In the genomic region with DNA sequence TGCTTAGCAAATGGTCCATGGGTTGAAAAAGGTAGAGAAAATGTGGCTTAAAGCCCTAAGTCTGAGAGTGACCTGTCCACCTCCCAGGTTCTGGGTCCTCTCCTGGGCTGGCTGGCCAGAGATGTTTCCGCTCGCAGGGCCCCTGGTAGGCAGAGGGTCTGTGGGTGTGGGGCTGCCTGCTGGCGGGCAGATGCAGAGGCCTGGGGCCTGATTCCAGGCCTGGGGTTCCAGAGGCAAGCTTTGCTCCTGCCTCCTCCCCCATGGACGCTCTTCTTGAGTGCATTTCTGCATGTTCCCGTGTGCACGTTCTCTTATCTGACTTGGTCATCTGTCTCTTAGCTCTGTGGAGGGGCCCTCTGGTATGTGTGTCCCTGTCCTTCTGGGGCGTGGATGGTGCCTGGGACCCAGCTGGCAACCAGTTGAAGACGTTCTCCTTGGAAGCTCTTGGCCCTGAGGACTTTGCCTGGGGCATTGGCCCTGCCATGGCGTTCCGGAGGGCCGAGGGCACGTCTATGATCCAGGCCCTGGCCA, we compare ENCODE assay signal across 18 cellular contexts. TPM values are rescaled to one million over a fixed set of nuclear protein-coding genes. Genes with fewer than 3 reads are reported as not detected.
DNase-seq lines count a peak whose midpoint lies in the region; ATAC-seq and TF ChIP-seq lines count a peak whose summit lies in the region.
"Had no signal": no experiment of that assay in that cellular context is flagged by ENCODE, and none has a peak within 500 bp of the region (broad histone marks: within the 10 kb centered on the region; RNA-seq: fewer than 3 reads in every experiment).

No MANE protein-coding gene starts in this region.

- intact Hi-C loops in left cardiac atrium (cut with DNase I) (no loop called here), Right ventricle myocardium superior (cut with DNase I) (no loop called here), esophagus muscularis mucosa (cut with DNase I) (no loop called here)

- no peaks in the 10 kb centered on the region for H3K27me3 ChIP-seq in esophagus muscularis mucosa
- H3K27me3 ChIP-seq: BLaER1 treated with 17β-estradiol and CSF1 and Interleukin-3, amounts not matched to agents 10 nM and 100 nM; Peyer's patch had no signal

- ATAC-seq in left cardiac atrium (no peak), Right ventricle myocardium superior (ENCODE audit: poor library complexity) (no peak), GM19328 (IDR thresholded peaks at IDR 0.05; ENCODE audit: unreplicated experiment) (no peak)
- ATAC-seq: GM23338 had no signal

- 90% methylated on average over 7 of the region's 12 CpGs for WGBS in esophagus muscularis mucosa

- no peak for TF ChIP-seq EP300 in esophagus muscularis mucosa (IDR thresholded peaks at IDR 0.05)

- no peak overlapping the region for H3K4me3 ChIP-seq in esophagus muscularis mucosa
- H3K4me3 ChIP-seq: BLaER1 treated with 17β-estradiol and CSF1 and Interleukin-3, amounts not matched to agents 10 nM and 100 nM; GM23338; Peyer's patch had no signal

- TF ChIP-seq POLR2A in esophagus muscularis mucosa (IDR thresholded peaks at IDR 0.05; ENCODE audit: low read depth): no peak

- H3K36me3 ChIP-seq in esophagus muscularis mucosa: peaks cover 25 to 49% (median 47%) of the 10 kb centered on the region in 4 donors

- TF ChIP-seq CTCF in VCaP (conservative IDR thresholded peaks at IDR 0.05): no peak
- no peak for TF ChIP-seq CTCF in esophagus muscularis mucosa (IDR thresholded peaks at IDR 0.05)

- DNase-seq in left cardiac atrium (peak; percentile 17), Right ventricle myocardium superior (no peak), iPS-NIHi7 (ENCODE audit: extremely low spot score) (peak; percentile 2), superior temporal gyrus (ENCODE audit: extremely low spot score) (no peak), esophagus muscularis mucosa (ENCODE audit: extremely low spot score) (no peak)
- no peak for DNase-seq in stimulated activated CD4-positive, alpha-beta T cell treated with anti-CD3 and anti-CD28 coated beads, Interleukin-1b, Interleukin-23, amount 100 ng/mL, for 48 hours
- DNase-seq: COR-L47, EL, NCI-H1048, NCI-H146, NCI-H2081, NCI-H524, Peyer's patch, SHP77 had no signal

- H3K27ac ChIP-seq in VCaP: peak overlapping the region; percentile 86
- no peak overlapping the region for H3K27ac ChIP-seq in esophagus muscularis mucosa (replicated peaks in 1 of 4)
- H3K27ac ChIP-seq: BLaER1 treated with 17β-estradiol and CSF1 and Interleukin-3, amounts not matched to agents 10 nM and 100 nM; Peyer's patch had no signal

- H3K4me1 ChIP-seq in esophagus muscularis mucosa: peaks cover 22 to 48% (median 33%) of the 10 kb centered on the region in 4 donors

- H3K9me3 ChIP-seq in esophagus muscularis mucosa: no peaks in the 10 kb centered on the region
- H3K9me3 ChIP-seq: BLaER1 treated with 17β-estradiol and CSF1 and Interleukin-3, amounts not matched to agents 10 nM and 100 nM; Peyer's patch had no signal

RNA-seq across cellular contexts. Expression of a gene that starts 3.8 kb away (rescaled TPM):
- total RNA-seq in left cardiac atrium (10 to 100 TPM; 31.8 to 36.3 TPM), Right ventricle myocardium superior (32.8 TPM), esophagus muscularis mucosa (10 to 100 TPM; 23.9 to 44.2 (median 32.1) TPM)

RNA-seq across cellular contexts. Expression of a gene that starts 12.0 kb away (rescaled TPM):
- total RNA-seq in left cardiac atrium (10 to 100 TPM; 35.5 to 39.6 TPM), Right ventricle myocardium superior (30.8 TPM), esophagus muscularis mucosa (10 to 100 TPM; 71.6 to 92.3 (median 88.5) TPM)

RNA-seq across cellular contexts. Expression of a gene that starts 40.7 kb away (rescaled TPM):
- total RNA-seq in left cardiac atrium (1 to 10 TPM; 4.5 to 5.0 TPM), Right ventricle myocardium superior (4.4 TPM), esophagus muscularis mucosa (1 to 10 TPM; 3.0 to 5.5 (median 4.3) TPM)

Comparison
In these comparisons a context has a peak if more than half of its experiments do, and no peak if none do; other contexts are left out.
1. DNase-seq: peak in left cardiac atrium (single experiment) and iPS-NIHi7 (single experiment); none in Right ventricle myocardium superior (single experiment), superior temporal gyrus (single experiment), esophagus muscularis mucosa (single experiment) and stimulated activated CD4-positive, alpha-beta T cell treated with anti-CD3 and anti-CD28 coated beads, Interleukin-1b, Interleukin-23, amount 100 ng/mL, for 48 hours (single experiment).